Comparison of ENCODE assay signal across 9 cellular contexts in the genomic region with DNA sequence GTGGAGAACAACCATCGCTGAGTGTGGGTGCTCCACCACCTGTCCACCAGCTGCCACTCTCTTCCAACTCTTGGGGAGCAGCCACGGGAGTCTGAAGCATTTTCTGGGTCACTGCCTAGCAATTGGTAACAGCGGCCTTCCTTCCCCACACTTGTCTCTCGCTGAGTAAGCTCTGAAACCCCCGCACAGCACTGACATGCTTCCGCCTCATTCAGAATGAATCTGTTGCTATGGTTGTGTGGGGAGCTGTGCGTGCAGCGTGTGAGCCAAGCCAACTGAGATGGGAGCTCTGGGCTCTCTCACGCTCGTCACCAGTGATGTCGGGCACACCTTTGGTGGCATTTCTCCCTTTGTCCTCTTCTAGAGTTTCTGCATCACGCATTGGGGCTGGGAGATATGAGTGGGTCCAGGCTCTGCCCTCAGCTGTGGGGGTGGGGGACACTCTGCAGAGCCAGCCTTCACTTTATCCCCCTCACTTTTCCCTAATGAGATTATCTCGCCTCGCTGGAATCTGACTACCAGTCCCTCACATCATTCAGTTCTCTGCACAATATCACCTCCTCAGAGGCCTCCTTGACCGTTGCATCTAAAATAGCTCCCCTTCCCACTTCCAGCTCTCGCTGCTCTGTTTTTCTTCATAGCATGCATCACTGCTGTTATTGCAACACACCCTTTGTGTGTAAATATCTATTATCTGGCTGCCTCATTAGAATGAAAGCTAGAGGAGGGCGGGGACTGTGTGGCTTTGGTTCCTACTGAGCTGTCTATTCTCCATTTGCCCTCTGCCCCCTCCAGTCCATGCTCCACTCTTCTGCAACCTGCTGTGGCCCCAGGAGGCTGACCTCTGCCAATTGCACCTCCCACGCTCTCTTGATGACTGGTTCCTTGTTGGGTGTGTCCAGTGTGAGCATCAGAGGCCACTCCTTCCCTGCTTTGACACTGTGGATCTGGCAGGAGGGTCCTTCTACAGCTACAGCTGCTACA.
DNase-seq lines count a peak whose midpoint lies in the region; ATAC-seq, FAIRE-seq and TF ChIP-seq lines count a peak whose summit lies in the region.
"Had no signal": no experiment of that assay in that cellular context is flagged by ENCODE, and none has a peak within 500 bp of the region (broad histone marks: within the 10 kb centered on the region; RNA-seq: fewer than 3 reads in every experiment).

No MANE protein-coding gene starts in this region.

- H3K4me3 ChIP-seq in transverse colon, result no peak overlapping the region

- H3K27ac ChIP-seq in transverse colon, result no peak overlapping the region
- H3K27ac ChIP-seq: KMS-11 had no signal

- no peak for TF ChIP-seq POLR2A in transverse colon (IDR thresholded peaks at IDR 0.05)

- intact Hi-C loops in transverse colon (cut with DNase I; ENCODE audit: low total_unique reads), result no loop called here

- H3K27me3 Mint-ChIP-seq in chondrocyte (ENCODE audit: low read depth), result peaks cover 28% of the 10 kb centered on the region

- no peaks in the 10 kb centered on the region for H3K9me3 Mint-ChIP-seq in chondrocyte (ENCODE audit: low read depth)

- H3K27ac Mint-ChIP-seq in chondrocyte (ENCODE audit: unreplicated experiment), result no peak overlapping the region

- no peaks in the 10 kb centered on the region for H3K9me3 ChIP-seq in transverse colon

- no peak for TF ChIP-seq EP300 in transverse colon (IDR thresholded peaks at IDR 0.05; ENCODE audit: low read depth)

- no peak overlapping the region for H3K4me3 Mint-ChIP-seq in chondrocyte (ENCODE audit: unreplicated experiment)
- H3K4me3 Mint-ChIP-seq: central memory CD8-positive, alpha-beta T cell had no signal

- H3K27me3 ChIP-seq in transverse colon, result peaks cover 7% of the 10 kb centered on the region

- peak; percentile 68 for ATAC-seq in HG03108 (IDR thresholded peaks at IDR 0.05; ENCODE audit: unreplicated experiment)

- in situ Hi-C loops in transverse colon (cut with MboI; ENCODE audit: low pct_ligation_motif_present in 1 of 4, low pct_unique_long_range_greater_than_20kb in 1 of 4, low sequenced_read_pairs in 3 of 4), result no loop called here

- WGBS in transverse colon (ENCODE audit: low coverage in 1 of 2), 2 donors, result 41 to 55% methylated on average over 14 to 18 of the region's 18 CpGs

- peaks cover 6% of the 10 kb centered on the region for H3K4me1 Mint-ChIP-seq in chondrocyte (ENCODE audit: low read depth)
- H3K4me1 Mint-ChIP-seq: central memory CD8-positive, alpha-beta T cell had no signal

- no peaks in the 10 kb centered on the region for H3K36me3 Mint-ChIP-seq in chondrocyte (ENCODE audit: low read depth)

- FAIRE-seq in RCC 7860 (lab: Jason Lieb, UNC), result no peak

- TF ChIP-seq CTCF in transverse colon (IDR thresholded peaks at IDR 0.05) (no peak), chondrocyte (IDR thresholded peaks at IDR 0.05) (no peak)

- DNase-seq in GM19240 (ENCODE audit: insufficient read length, low spot score) (peak; percentile 29), RCC 7860 (ENCODE audit: low spot score) (peak; percentile 29), middle frontal gyrus (ENCODE audit: extremely low spot score, low spot score) (peak; percentile 58), transverse colon (no peak), chondrocyte (ENCODE audit: low spot score) (no peak)
- no peak for DNase-seq in stimulated activated CD4-positive, alpha-beta T cell treated with anti-CD3 and anti-CD28 coated beads, Interleukin-12 subunit alpha, Interleukin-12 subunit beta, amount 100 ng/mL, for 4 hours

- H3K4me1 ChIP-seq in transverse colon, result no peaks in the 10 kb centered on the region

- H3K36me3 ChIP-seq in transverse colon, result no peaks in the 10 kb centered on the region

Comparison
In these comparisons a context has a peak if more than half of its experiments do, and no peak if none do; other contexts are left out.
1. DNase-seq: peak in GM19240 (single experiment), RCC 7860 (single experiment) and middle frontal gyrus (single experiment); none in stimulated activated CD4-positive, alpha-beta T cell treated with anti-CD3 and anti-CD28 coated beads, Interleukin-12 subunit alpha, Interleukin-12 subunit beta, amount 100 ng/mL, for 4 hours (single experiment), transverse colon (single experiment) and chondrocyte (single experiment).